19 cellular contexts compared by ENCODE assay signal in genomic region chr17:17813725-17814095, GRCh38. TPM values are rescaled to one million over a fixed set of nuclear protein-coding genes. Genes with fewer than 3 reads are reported as not detected.
DNase-seq lines count a peak whose midpoint lies in the region; ATAC-seq and TF ChIP-seq lines count a peak whose summit lies in the region.
"Had no signal": no experiment of that assay in that cellular context is flagged by ENCODE, and none has a peak within 500 bp of the region (broad histone marks: within the 10 kb centered on the region; RNA-seq: fewer than 3 reads in every experiment).

No MANE protein-coding gene starts in this region.

- no peak for TF ChIP-seq EP300 in gastroesophageal sphincter (IDR thresholded peaks at IDR 0.05)

- H3K4me3 ChIP-seq in HCT116 (replicated peaks in 1 of 2; ENCODE audit: low read depth in 1 of 2, low read length in 2 of 2) (no peak overlapping the region), dorsolateral prefrontal cortex (no peak overlapping the region), gastroesophageal sphincter (no peak overlapping the region)
- H3K4me3 ChIP-seq: A549 had no signal

- RAD21 ChIA-PET in HCT116 (lab: Charles Lee; ENCODE audit: low non-redundant PET in 1 of 2, low total read pairs in 2 of 2, uncharacterized antibody in 2 of 2, unreplicated experiment in 2 of 2): no interaction called here

- BruUV-seq in HCT116 (replicated peaks; lab: Mats Ljungman, UMichigan): no TSS peak

- H3K36me3 ChIP-seq in HCT116 (ENCODE audit: control insufficient read depth in 1 of 2, insufficient read depth in 2 of 2, low read length in 2 of 2) (peaks cover 26 to 61% of the 10 kb centered on the region in 2 experiments), gastroesophageal sphincter (peaks cover 0 to 64% of the 10 kb centered on the region in 2 donors)

- H3K4me2 ChIP-seq in HCT116 (ENCODE audit: low read length): no peak overlapping the region
- H3K4me2 ChIP-seq: A549 had no signal

- H3K36me3 Mint-ChIP-seq in stimulated activated naive B cell treated with anti-CD40 and anti-IgM and Interleukin-4, amounts not matched to agents 10 μg/mL and 1 μg/mL and 100 μg/mL, for 72 hours: peaks cover 60 to 71% of the 10 kb centered on the region in 2 donors
- H3K36me3 Mint-ChIP-seq in CD4-positive, alpha-beta T cell (ENCODE audit: low read depth): peaks cover 60% of the 10 kb centered on the region

- no peaks in the 10 kb centered on the region for H3K9me3 ChIP-seq in HCT116 (ENCODE audit: control insufficient read depth in 1 of 2, insufficient read depth in 1 of 2, low read depth in 1 of 2, low read length in 2 of 2)
- no peaks in the 10 kb centered on the region for H3K9me3 ChIP-seq in gastroesophageal sphincter
- H3K9me3 ChIP-seq in CD4-positive, alpha-beta T cell (ENCODE audit: control insufficient read depth, low read length): no peaks in the 10 kb centered on the region
- H3K9me3 ChIP-seq: A549, Caco-2 had no signal

- H3K4me3 Mint-ChIP-seq in stimulated activated naive B cell treated with anti-CD40 and anti-IgM and Interleukin-4, amounts not matched to agents 10 μg/mL and 1 μg/mL and 100 μg/mL, for 72 hours: no peak overlapping the region
- no peak overlapping the region for H3K4me3 Mint-ChIP-seq in CD4-positive, alpha-beta T cell
- H3K4me3 Mint-ChIP-seq: CD4-positive, alpha-beta memory T cell; H9 had no signal

- TF ChIP-seq POLR2A in HCT116 (IDR thresholded peaks at IDR 0.05; ENCODE audit: borderline replicate concordance, extremely low read depth, insufficient read depth, insufficient read length): no peak
- TF ChIP-seq POLR2A in gastroesophageal sphincter (IDR thresholded peaks at IDR 0.05): no peak

- intact Hi-C loops in HCT116 (cut with micrococcal nuclease): loop anchor here (2.0 to 5.0 kb wide), 2 partner anchors 47 to 219 kb away; no protein-coding TSS in a partner anchor
- intact Hi-C loops in dorsolateral prefrontal cortex (cut with DNase I): loop anchor here (2.0 to 10.0 kb wide), 8 partner anchors 34 to 224 kb away; partner anchors contain the start of genes ATPAF2 (in 2 of the 2), GID4 (in 2 of the 2), RAI1 (in 2 of the 2) and DRC3 (in 1 of the 2)
- intact Hi-C loops in CD4-positive, alpha-beta T cell (cut with DNase I, micrococcal nuclease): loop anchor here (1.0 to 5.0 kb wide), 4 partner anchors 23 to 219 kb away; partner anchors contain the start of gene SREBF1 (in 1 of the 2)

- CTCF ChIA-PET in HCT116 (lab: Charles Lee): interaction anchor here (1.3 kb wide), 1 partner anchor 48 kb away, joined by 3 read pairs; no protein-coding TSS in a partner anchor
- CTCF ChIA-PET in CD4-positive, alpha-beta T cell (lab: Charles Lee): interaction anchor here (2.6 to 3.5 kb wide), 2 partner anchors 36 to 46 kb away, joined by 9 to 27 read pairs; no protein-coding TSS in a partner anchor

- H4K20me1 ChIP-seq in HCT116 (ENCODE audit: insufficient read depth): no peaks in the 10 kb centered on the region

- H3K9ac ChIP-seq in HCT116 (ENCODE audit: low read length): no peak overlapping the region

- no peak overlapping the region for H2AFZ ChIP-seq in HCT116 (ENCODE audit: low read depth, low read length, poor library complexity, severe bottlenecking)

- peaks cover 14 to 26% of the 10 kb centered on the region in 2 experiments for H3K4me1 ChIP-seq in HCT116 (ENCODE audit: control insufficient read depth in 1 of 2, insufficient read depth in 2 of 2, low read length in 2 of 2)
- peaks cover 0 to 98% (median 10%) of the 10 kb centered on the region in 3 donors for H3K4me1 ChIP-seq in gastroesophageal sphincter

- no peaks in the 10 kb centered on the region for H3K27me3 ChIP-seq in HCT116 (ENCODE audit: insufficient read depth, low read length)
- H3K27me3 ChIP-seq in dorsolateral prefrontal cortex: no peaks in the 10 kb centered on the region
- no peaks in the 10 kb centered on the region for H3K27me3 ChIP-seq in gastroesophageal sphincter
- H3K27me3 ChIP-seq in CD4-positive, alpha-beta T cell (ENCODE audit: control insufficient read depth, insufficient read depth, low read length): no peaks in the 10 kb centered on the region

- no peaks in the 10 kb centered on the region for H3K9me2 ChIP-seq in HCT116 (ENCODE audit: insufficient read depth)

- peaks cover 21 to 43% of the 10 kb centered on the region in 2 donors for H3K4me1 Mint-ChIP-seq in stimulated activated naive B cell treated with anti-CD40 and anti-IgM and Interleukin-4, amounts not matched to agents 10 μg/mL and 1 μg/mL and 100 μg/mL, for 72 hours
- H3K4me1 Mint-ChIP-seq in CD4-positive, alpha-beta T cell (ENCODE audit: low read depth): peaks cover 8% of the 10 kb centered on the region

- no peaks in the 10 kb centered on the region for H3K9me3 Mint-ChIP-seq in stimulated activated naive B cell treated with anti-CD40 and anti-IgM and Interleukin-4, amounts not matched to agents 10 μg/mL and 1 μg/mL and 100 μg/mL, for 72 hours
- no peaks in the 10 kb centered on the region for H3K9me3 Mint-ChIP-seq in CD4-positive, alpha-beta T cell
- H3K9me3 Mint-ChIP-seq: H9 had no signal

- peak overlapping the region; percentile 95 for H3K27ac ChIP-seq in 22Rv1
- H3K27ac ChIP-seq in HCT116 (ENCODE audit: low read depth, low read length): peak overlapping the region; percentile 54; the same call in 1 of the 2 replicates
- H3K27ac ChIP-seq in dorsolateral prefrontal cortex: peak overlapping the region in 56 of 59 donors; percentile 3 to 99 (median 86)
- H3K27ac ChIP-seq in gastroesophageal sphincter: peak overlapping the region in 2 of 4 donors; percentile 14 to 81
- no peak overlapping the region for H3K27ac ChIP-seq in CD4-positive, alpha-beta T cell (ENCODE audit: low read depth, low read length)

- H3K27ac Mint-ChIP-seq in stimulated activated naive B cell treated with anti-CD40 and anti-IgM and Interleukin-4, amounts not matched to agents 10 μg/mL and 1 μg/mL and 100 μg/mL, for 72 hours: peak overlapping the region; percentile 73
- no peak overlapping the region for H3K27ac Mint-ChIP-seq in CD4-positive, alpha-beta T cell
- H3K27ac Mint-ChIP-seq: H9 had no signal

- ATAC-seq in HCT116 (no peak), gastroesophageal sphincter (no peak), HG03460 (IDR thresholded peaks at IDR 0.05; ENCODE audit: unreplicated experiment) (no peak)
- no peak for ATAC-seq in stimulated activated naive B cell treated with anti-CD40 and anti-IgM and Interleukin-4, amounts not matched to agents 10 μg/mL and 1 μg/mL and 100 μg/mL, for 72 hours (replicated peaks)
- no peak for ATAC-seq in CD4-positive, alpha-beta T cell (ENCODE audit: poor library complexity)
- ATAC-seq: A549 had no signal

- no peak for TF ChIP-seq RAD21 in HCT116 (IDR thresholded peaks at IDR 0.05; ENCODE audit: low read depth)

- WGBS in gastroesophageal sphincter (ENCODE audit: low coverage in 1 of 2), 2 donors: no CpG with 5 or more reads among the region's 16 CpGs

- TF ChIP-seq CTCF in 22Rv1 (IDR thresholded peaks at IDR 0.05) (no peak), HCT116 (IDR thresholded peaks at IDR 0.05 in 2 of 3, conservative IDR thresholded peaks at IDR 0.05 in 1 of 3; ENCODE audit: borderline replicate concordance in 1 of 3, insufficient read depth in 1 of 3, low read depth in 2 of 3, low read length in 2 of 3) (no peak), dorsolateral prefrontal cortex (IDR thresholded peaks at IDR 0.05 in 54 of 56, conservative IDR thresholded peaks at IDR 0.05 in 2 of 56; ENCODE audit: low read depth in 1 of 56, partially characterized antibody in 56 of 56) (no peak), gastroesophageal sphincter (IDR thresholded peaks at IDR 0.05) (no peak)
- no peak for TF ChIP-seq CTCF in CD4-positive, alpha-beta T cell (IDR thresholded peaks at IDR 0.05)

- POLR2A ChIA-PET in HCT116 (lab: Charles Lee): interaction anchor here (1.7 kb wide), 1 partner anchor 22 kb away, joined by 6 read pairs; no protein-coding TSS in a partner anchor
- POLR2A ChIA-PET in CD4-positive, alpha-beta T cell (lab: Charles Lee): interaction anchor here (1.4 to 2.0 kb wide), 2 partner anchors 23 to 220 kb away, joined by 5 read pairs; no protein-coding TSS in a partner anchor

- no peaks in the 10 kb centered on the region for H3K27me3 Mint-ChIP-seq in stimulated activated naive B cell treated with anti-CD40 and anti-IgM and Interleukin-4, amounts not matched to agents 10 μg/mL and 1 μg/mL and 100 μg/mL, for 72 hours
- no peaks in the 10 kb centered on the region for H3K27me3 Mint-ChIP-seq in CD4-positive, alpha-beta T cell
- H3K27me3 Mint-ChIP-seq: CD4-positive, alpha-beta memory T cell had no signal

- no peak for DNase-seq in HCT116 (ENCODE audit: low read depth, low spot score)
- no peak for DNase-seq in dorsolateral prefrontal cortex
- no peak for DNase-seq in stimulated activated naive B cell treated with anti-CD40 and anti-IgM and Interleukin-4, amounts not matched to agents 10 μg/mL and 1 μg/mL and 100 μg/mL, for 72 hours
- no peak for DNase-seq in CD4-positive, alpha-beta T cell
- DNase-seq: Caco-2; CD4-positive, alpha-beta memory T cell; DMS 273 treated with DMSO at 0.1 percent for 48 hours; DMS79 treated with DMSO at 0.1 percent for 48 hours; H9; IMR-90; NCI-H1105 treated with DMSO at 0.1 percent for 48 hours; NCI-H2029 treated with DMSO at 0.1 percent for 48 hours; NCI-H524 treated with DMSO at 0.1 percent for 48 hours; OCI-M1; Right ventricle myocardium superior had no signal

- peaks cover 25% of the 10 kb centered on the region for H3K79me2 ChIP-seq in HCT116 (ENCODE audit: insufficient read depth, low read length)

TF ChIP-seq in HCT116, 20 proteins besides CTCF, POLR2A, EP300 and RAD21:
- TF ChIP-seq POLR2AphosphoS5 (IDR thresholded peaks at IDR 0.05; ENCODE audit: low read depth, low read length) (no peak), SIN3A (IDR thresholded peaks at IDR 0.05; ENCODE audit: low read depth) (no peak), ZFX (IDR thresholded peaks at IDR 0.05) (no peak), FOSL1 (IDR thresholded peaks at IDR 0.05; ENCODE audit: low read depth) (no peak)
- TF ChIP-seq, protein P1, sequence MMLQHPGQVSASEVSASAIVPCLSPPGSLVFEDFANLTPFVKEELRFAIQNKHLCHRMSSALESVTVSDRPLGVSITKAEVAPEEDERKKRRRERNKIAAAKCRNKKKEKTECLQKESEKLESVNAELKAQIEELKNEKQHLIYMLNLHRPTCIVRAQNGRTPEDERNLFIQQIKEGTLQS (IDR thresholded peaks at IDR 0.05): no peak

RNA-seq across cellular contexts. Expression of gene SREBF1, which starts 23.1 kb away (rescaled TPM):
- 298 TPM for total RNA-seq in HCT116 (2021; ENCODE audit: unreplicated experiment)
- 252 and 301 TPM in 2 replicates for polyA plus RNA-seq in HCT116 (2012)
- total RNA-seq in dorsolateral prefrontal cortex: 100 to 1,000 TPM in 84 of 120 experiments, 10 to 100 TPM in 36; 57.2 to 359 (median 120) TPM
- total RNA-seq in gastroesophageal sphincter: 10 to 100 TPM; 16.1 to 90.7 (median 56.1) TPM
- 100 to 1,000 TPM; 249 to 264 TPM for total RNA-seq in CD4-positive, alpha-beta T cell
